1 cellular context compared by ENCODE assay signal in the genomic region with DNA sequence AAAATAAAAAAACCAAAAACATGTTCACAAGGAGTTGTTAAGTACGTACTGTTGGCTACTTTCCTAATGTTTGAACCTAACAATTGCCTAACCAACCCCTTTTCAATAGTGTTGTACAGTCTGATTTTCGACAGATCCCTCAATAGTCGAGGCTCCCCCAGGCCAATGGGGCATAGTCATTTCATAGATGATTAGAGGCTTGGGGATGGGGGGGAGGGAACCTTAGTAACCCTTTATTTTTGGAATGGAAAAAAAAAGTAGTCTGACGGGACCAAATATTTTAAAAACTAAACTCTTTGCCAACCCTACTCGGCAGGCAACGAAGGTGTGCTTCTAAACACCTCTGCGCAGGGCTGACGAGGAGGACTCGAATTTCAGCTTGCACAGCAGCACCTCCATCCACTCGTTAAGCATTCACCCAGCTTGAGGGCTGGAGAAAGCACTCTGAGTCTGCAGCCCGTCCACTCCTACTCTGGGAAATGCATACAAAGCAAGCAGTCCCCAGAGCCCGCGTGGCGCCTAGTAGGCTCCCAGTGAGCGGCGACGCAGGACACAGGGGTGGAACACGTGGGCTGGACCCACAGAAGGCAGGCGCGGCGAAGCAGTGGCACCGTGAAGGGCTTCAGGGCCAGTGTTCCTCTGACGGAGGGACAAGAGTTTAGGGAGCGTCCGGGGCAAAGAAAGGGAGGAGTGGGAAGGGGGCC.
TF ChIP-seq lines count a peak whose summit lies in the region.

No MANE protein-coding gene starts in this region.

TF ChIP-seq in HepG2, 621 proteins besides CTCF, POLR2A, EP300 and RAD21 (continued from another document and continues in another):
- TF ChIP-seq NFYC (CRISPR knock-in tag; IDR thresholded peaks at IDR 0.05) (no peak), RBM39 (IDR thresholded peaks at IDR 0.05; ENCODE audit: low read depth, low read length, poor library complexity, severe bottlenecking) (peak; percentile 29), ZNF446 (CRISPR knock-in tag; IDR thresholded peaks at IDR 0.05) (no peak; the same call in 1 of the 2 replicates), MXD1 (CRISPR knock-in tag; IDR thresholded peaks at IDR 0.05) (peak; percentile 42; the same call in 1 of the 2 replicates), JUN (CRISPR knock-in tag; IDR thresholded peaks at IDR 0.05) (no peak), TFDP1 (CRISPR knock-in tag; IDR thresholded peaks at IDR 0.05; ENCODE audit: borderline replicate concordance) (peak; percentile 44; the same call in 1 of the 2 replicates), PTBP1 (IDR thresholded peaks at IDR 0.05; ENCODE audit: low read depth, low read length, poor library complexity, severe bottlenecking) (peak; percentile 68), DNMT1 (CRISPR knock-in tag; IDR thresholded peaks at IDR 0.05) (no peak), ZNF280B (CRISPR knock-in tag; IDR thresholded peaks at IDR 0.05; ENCODE audit: borderline replicate concordance) (peak; percentile 67; the same call in 1 of the 2 replicates), TOE1 (CRISPR knock-in tag; IDR thresholded peaks at IDR 0.05) (no peak), ZKSCAN8 (CRISPR knock-in tag; IDR thresholded peaks at IDR 0.05; ENCODE audit: borderline replicate concordance) (no peak), DRAP1 (CRISPR knock-in tag; IDR thresholded peaks at IDR 0.05) (0 out of 2 replicates have a peak, but pooled peaks have one; percentile 8), ZNF530 (CRISPR knock-in tag; IDR thresholded peaks at IDR 0.05; ENCODE audit: low read depth) (no peak), HNRNPH1 (optimal IDR thresholded peaks at IDR 0.05; ENCODE audit: low read depth, low read length) (no peak), ZNF777 (CRISPR knock-in tag; IDR thresholded peaks at IDR 0.05) (peak; percentile 65; the same call in 1 of the 2 replicates), ZFP62 (CRISPR knock-in tag; IDR thresholded peaks at IDR 0.05) (no peak), KDM1A (CRISPR knock-in tag; IDR thresholded peaks at IDR 0.05) (no peak), GATAD1 (CRISPR knock-in tag; IDR thresholded peaks at IDR 0.05) (no peak; the same call in 1 of the 2 replicates), TMF1 (CRISPR knock-in tag; IDR thresholded peaks at IDR 0.05; ENCODE audit: low read depth) (peak; percentile 16; the same call in 1 of the 2 replicates), ZNF143 (CRISPR knock-in tag; IDR thresholded peaks at IDR 0.05) (0 out of 2 replicates have a peak, but pooled peaks have one; percentile 1), ZNF225 (CRISPR knock-in tag; IDR thresholded peaks at IDR 0.05) (no peak), GTF3A (CRISPR knock-in tag; conservative IDR thresholded peaks at IDR 0.05) (0 out of 2 replicates have a peak, but pooled peaks have one; percentile 12), SSRP1 (CRISPR knock-in tag; IDR thresholded peaks at IDR 0.05) (no peak), SUZ12 (IDR thresholded peaks at IDR 0.05; ENCODE audit: low read depth, low read length) (no peak), MAFF (IDR thresholded peaks at IDR 0.05; ENCODE audit: low read depth, low read length) (no peak), BRD4 (CRISPR knock-in tag; IDR thresholded peaks at IDR 0.05) (no peak), ZBTB21 (CRISPR knock-in tag; IDR thresholded peaks at IDR 0.05) (no peak), ZNF670 (CRISPR knock-in tag; IDR thresholded peaks at IDR 0.05; ENCODE audit: borderline replicate concordance) (no peak), SP140L (CRISPR knock-in tag; IDR thresholded peaks at IDR 0.05; ENCODE audit: borderline replicate concordance) (no peak), ZNF776 (CRISPR knock-in tag; IDR thresholded peaks at IDR 0.05) (no peak), ZNF672 (CRISPR knock-in tag; IDR thresholded peaks at IDR 0.05) (no peak), ZFY (CRISPR knock-in tag; IDR thresholded peaks at IDR 0.05) (no peak), ARNTL (CRISPR knock-in tag; IDR thresholded peaks at IDR 0.05) (no peak), ZNF747 (CRISPR knock-in tag; IDR thresholded peaks at IDR 0.05; ENCODE audit: borderline replicate concordance) (peak; percentile 34; the same call in 1 of the 2 replicates), NFAT5 (CRISPR knock-in tag; IDR thresholded peaks at IDR 0.05) (peak; percentile 52; the same call in 1 of the 2 replicates), NR1H2 (CRISPR knock-in tag; IDR thresholded peaks at IDR 0.05; ENCODE audit: borderline replicate concordance, low read depth) (no peak), ARID3A (IDR thresholded peaks at IDR 0.05; ENCODE audit: low read depth, low read length) (no peak), ELF4 (CRISPR knock-in tag; IDR thresholded peaks at IDR 0.05; ENCODE audit: borderline replicate concordance) (no peak), FOXC1 (CRISPR knock-in tag; IDR thresholded peaks at IDR 0.05; ENCODE audit: borderline replicate concordance) (peak; percentile 25; the same call in 1 of the 2 replicates), ZSCAN9 (CRISPR knock-in tag; IDR thresholded peaks at IDR 0.05; ENCODE audit: borderline replicate concordance) (no peak), ASH2L (IDR thresholded peaks at IDR 0.05; ENCODE audit: insufficient read length, low read depth, low read length) (peak; percentile 51), MXI1 (IDR thresholded peaks at IDR 0.05; ENCODE audit: borderline replicate concordance, low read depth, low read length) (peak; percentile 77; the same call in 2 of the 3 replicates), FOXA3 (CRISPR knock-in tag; IDR thresholded peaks at IDR 0.05) (no peak), CC2D1A (CRISPR knock-in tag; IDR thresholded peaks at IDR 0.05) (no peak), ZNF556 (CRISPR knock-in tag; IDR thresholded peaks at IDR 0.05; ENCODE audit: borderline replicate concordance) (no peak), NCOR1 (IDR thresholded peaks at IDR 0.05; ENCODE audit: borderline replicate concordance, low read length) (no peak), ZFP90 (CRISPR knock-in tag; IDR thresholded peaks at IDR 0.05; ENCODE audit: borderline replicate concordance) (peak; percentile 85), MAFG (CRISPR knock-in tag; IDR thresholded peaks at IDR 0.05) (no peak), BHLHE40 (IDR thresholded peaks at IDR 0.05; ENCODE audit: low read length) (no peak), ZNF607 (CRISPR knock-in tag; IDR thresholded peaks at IDR 0.05; ENCODE audit: borderline replicate concordance) (no peak)
- TF ChIP-seq, protein P1, sequence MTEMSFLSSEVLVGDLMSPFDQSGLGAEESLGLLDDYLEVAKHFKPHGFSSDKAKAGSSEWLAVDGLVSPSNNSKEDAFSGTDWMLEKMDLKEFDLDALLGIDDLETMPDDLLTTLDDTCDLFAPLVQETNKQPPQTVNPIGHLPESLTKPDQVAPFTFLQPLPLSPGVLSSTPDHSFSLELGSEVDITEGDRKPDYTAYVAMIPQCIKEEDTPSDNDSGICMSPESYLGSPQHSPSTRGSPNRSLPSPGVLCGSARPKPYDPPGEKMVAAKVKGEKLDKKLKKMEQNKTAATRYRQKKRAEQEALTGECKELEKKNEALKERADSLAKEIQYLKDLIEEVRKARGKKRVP (CRISPR knock-in tag; IDR thresholded peaks at IDR 0.05): no peak
- TF ChIP-seq, protein P2, sequence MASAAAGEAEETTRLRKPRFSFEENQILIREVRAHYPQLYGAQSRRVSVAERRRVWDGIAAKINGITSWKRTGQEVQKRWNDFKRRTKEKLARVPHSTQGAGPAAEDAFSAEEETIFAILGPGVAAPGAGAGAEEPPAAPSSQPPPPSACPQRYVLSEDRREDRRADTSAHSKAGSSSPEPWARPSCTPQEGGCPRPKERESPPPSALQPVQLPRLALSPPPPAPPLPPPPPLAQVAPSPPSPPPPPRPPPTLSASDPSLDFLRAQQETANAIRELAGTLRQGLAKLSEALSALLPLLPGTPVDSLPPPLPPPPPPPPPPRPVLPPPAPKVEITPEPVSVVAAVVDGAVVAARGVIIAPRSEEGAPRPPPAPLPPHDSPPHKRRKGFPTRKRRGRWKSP (CRISPR knock-in tag; IDR thresholded peaks at IDR 0.05): no peak
